14 cellular contexts compared by ENCODE assay signal in the genomic region with DNA sequence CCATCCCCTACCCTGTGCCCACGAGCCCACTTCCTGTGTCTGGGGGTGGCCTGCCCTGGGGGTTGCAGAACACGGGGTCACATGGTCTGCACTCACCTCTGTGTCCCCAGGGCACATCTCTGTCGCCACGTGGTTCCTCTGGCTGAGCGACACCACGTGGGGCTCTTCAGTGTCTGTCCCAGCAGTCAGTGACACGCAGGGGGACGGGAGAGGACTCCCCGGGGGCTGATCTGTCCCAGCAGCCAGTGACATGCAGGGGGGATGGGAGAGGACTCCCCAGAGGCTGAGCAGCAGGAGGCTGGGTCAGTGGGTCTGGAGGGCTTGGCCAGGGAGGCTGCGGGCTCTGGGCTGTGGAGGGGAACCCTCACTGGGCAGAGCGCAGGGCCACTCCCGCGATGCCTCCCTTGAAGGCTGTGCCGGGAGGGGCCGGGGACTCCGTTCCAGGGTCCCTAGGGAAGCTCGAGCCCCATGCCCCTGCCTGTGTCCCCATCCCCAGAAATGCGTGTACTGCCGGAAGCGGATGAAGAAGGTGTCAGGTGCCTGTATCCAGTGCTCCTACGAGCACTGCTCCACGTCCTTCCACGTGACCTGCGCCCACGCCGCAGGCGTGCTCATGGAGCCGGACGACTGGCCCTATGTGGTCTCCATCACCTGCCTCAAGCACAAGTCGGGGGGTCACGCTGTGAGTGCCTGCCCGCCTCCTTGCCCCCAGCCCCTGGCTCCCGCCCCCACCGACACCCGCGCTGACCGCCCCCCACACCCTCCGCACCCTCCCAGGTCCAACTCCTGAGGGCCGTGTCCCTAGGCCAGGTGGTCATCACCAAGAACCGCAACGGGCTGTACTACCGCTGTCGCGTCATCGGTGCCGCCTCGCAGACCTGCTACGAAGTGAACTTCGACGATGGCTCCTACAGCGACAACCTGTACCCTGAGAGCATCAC.
DNase-seq lines count a peak whose midpoint lies in the region; ATAC-seq and TF ChIP-seq lines count a peak whose summit lies in the region.
"Had no signal": no experiment of that assay in that cellular context is flagged by ENCODE, and none has a peak within 500 bp of the region (broad histone marks: within the 10 kb centered on the region; RNA-seq: fewer than 3 reads in every experiment).

No MANE protein-coding gene starts in this region.

- H3K4me3 Mint-ChIP-seq in T-helper 2 cell treated with Interferon-gamma antibody and Interleukin-4, amounts not matched to agents 5 μg/mL and 100 μg/mL, for 36 hours = no peak overlapping the region

- no peak for TF ChIP-seq POLR2A in heart left ventricle (IDR thresholded peaks at IDR 0.05)
- no peak for TF ChIP-seq POLR2A in spleen (IDR thresholded peaks at IDR 0.05)

- H3K27ac ChIP-seq in OCI-LY7 (ENCODE audit: low read depth, low read length, poor library complexity, severe bottlenecking) (no peak overlapping the region), heart left ventricle (no peak overlapping the region), spleen (peak overlapping the region in 4 of 8 donors; percentile 13 to 55 (median 32))
- H3K27ac ChIP-seq: KMS-11, upper lobe of right lung had no signal

- H3K36me3 ChIP-seq in OCI-LY7 (ENCODE audit: insufficient read depth, low read length) (peaks cover 4% of the 10 kb centered on the region; the same call in 1 of the 2 replicates), heart left ventricle (peaks cover 0 to 82% (median 65%) of the 10 kb centered on the region in 9 donors), spleen (peaks cover 4 to 100% (median 86%) of the 10 kb centered on the region in 6 donors)

- H3K9me3 ChIP-seq in OCI-LY7 (ENCODE audit: low read length) = no peaks in the 10 kb centered on the region
- H3K9me3 ChIP-seq in heart left ventricle = no peaks in the 10 kb centered on the region
- no peaks in the 10 kb centered on the region for H3K9me3 ChIP-seq in spleen
- H3K9me3 ChIP-seq: adrenal gland, upper lobe of right lung had no signal

- H4K20me1 ChIP-seq in OCI-LY7 (ENCODE audit: insufficient read depth, low read length) = no peaks in the 10 kb centered on the region

- H3K4me3 ChIP-seq in OCI-LY7 (ENCODE audit: low read depth, low read length, poor library complexity, severe bottlenecking) = no peak overlapping the region
- H3K4me3 ChIP-seq in heart left ventricle = no peak overlapping the region
- H3K4me3 ChIP-seq in spleen = no peak overlapping the region
- H3K4me3 ChIP-seq: adrenal gland, upper lobe of right lung had no signal

- no peaks in the 10 kb centered on the region for H3K27me3 ChIP-seq in heart left ventricle
- H3K27me3 ChIP-seq in spleen (replicated peaks in 1 of 7) = no peaks in the 10 kb centered on the region
- H3K27me3 ChIP-seq: adrenal gland, upper lobe of right lung had no signal

- H3K27ac Mint-ChIP-seq in T-helper 2 cell treated with Interferon-gamma antibody and Interleukin-4, amounts not matched to agents 5 μg/mL and 100 μg/mL, for 36 hours = peak overlapping the region; percentile 26

- ATAC-seq in heart left ventricle = peak in 2 of 4 donors; percentile 29 to 34
- ATAC-seq in HG03159 (IDR thresholded peaks at IDR 0.05; ENCODE audit: unreplicated experiment) = no peak
- no peak for ATAC-seq in HG02678 (IDR thresholded peaks at IDR 0.05; ENCODE audit: unreplicated experiment)
- ATAC-seq: upper lobe of right lung had no signal

- H3K4me1 ChIP-seq in OCI-LY7 (ENCODE audit: insufficient read depth, low read length, poor library complexity, severe bottlenecking) (peaks cover 10% of the 10 kb centered on the region), heart left ventricle (peaks cover 0 to 33% (median 9%) of the 10 kb centered on the region in 12 donors), spleen (peaks cover 15 to 53% (median 42%) of the 10 kb centered on the region in 6 donors)
- H3K4me1 ChIP-seq: adrenal gland, upper lobe of right lung had no signal

- H3K4me1 Mint-ChIP-seq in T-helper 2 cell treated with Interferon-gamma antibody and Interleukin-4, amounts not matched to agents 5 μg/mL and 100 μg/mL, for 36 hours (ENCODE audit: low read depth) = peaks cover 17% of the 10 kb centered on the region

- peaks cover 25% of the 10 kb centered on the region for H3K36me3 Mint-ChIP-seq in T-helper 2 cell treated with Interferon-gamma antibody and Interleukin-4, amounts not matched to agents 5 μg/mL and 100 μg/mL, for 36 hours (ENCODE audit: low read depth)

- H3K9me2 ChIP-seq in OCI-LY7 (ENCODE audit: insufficient read depth, low read length) = no peaks in the 10 kb centered on the region

- no peak for DNase-seq in T-helper 2 cell treated with Interferon-gamma antibody and Interleukin-4, amounts not matched to agents 5 μg/mL and 100 μg/mL, for 36 hours (ENCODE audit: low spot score)
- DNase-seq in T-helper 2 cell (no peak), OCI-LY7 (ENCODE audit: low spot score) (peak; percentile 26), heart left ventricle (peak in 3 of 5 donors; percentile 25 to 48 (median 43)), spleen (peak; percentile 86), GDM1 (lab: John Stamatoyannopoulos, UW) (no peak)
- DNase-seq: 8988T; activated CD8-positive, alpha-beta memory T cell treated with anti-CD3 and anti-CD28 coated beads, Interleukin-2, amount 50 U/mL, for 48 hours; adrenal gland; NCI-H1694; upper lobe of right lung had no signal

- no peak for TF ChIP-seq CTCF in OCI-LY7 (conservative IDR thresholded peaks at IDR 0.05; ENCODE audit: low read length)
- no peak for TF ChIP-seq CTCF in heart left ventricle (IDR thresholded peaks at IDR 0.05)
- no peak for TF ChIP-seq CTCF in spleen (IDR thresholded peaks at IDR 0.05 in 8 of 11, conservative IDR thresholded peaks at IDR 0.05 in 3 of 11)

- no peaks in the 10 kb centered on the region for H3K9me3 Mint-ChIP-seq in T-helper 2 cell treated with Interferon-gamma antibody and Interleukin-4, amounts not matched to agents 5 μg/mL and 100 μg/mL, for 36 hours

- intact Hi-C loops in OCI-LY7 (cut with micrococcal nuclease; ENCODE audit: unreplicated experiment) = no loop called here
- intact Hi-C loops in heart left ventricle (cut with DNase I) = loop anchor here in 2 of 10 donors (5.0 kb wide), 1 partner anchor 91 kb away; no protein-coding TSS in a partner anchor
- intact Hi-C loops in spleen (cut with DNase I; ENCODE audit: low total_unique reads) = no loop called here

- BruUV-seq in OCI-LY7 (replicated peaks; lab: Mats Ljungman, UMichigan) = no TSS peak

- no peak overlapping the region for H3K4me2 ChIP-seq in OCI-LY7 (ENCODE audit: low read length)
- H3K4me2 ChIP-seq: KMS-11 had no signal

- H2AFZ ChIP-seq in OCI-LY7 (ENCODE audit: low read length) = no peak overlapping the region

- POLR2A ChIA-PET in OCI-LY7 (lab: Charles Lee) = interaction anchor here (0.6 kb wide), 2 partner anchors 607 to 1746 kb away, joined by 3 read pairs; no protein-coding TSS in a partner anchor

- CTCF ChIA-PET in OCI-LY7 (lab: Charles Lee; ENCODE audit: unreplicated experiment) = no interaction called here

- no peaks in the 10 kb centered on the region for H3K79me2 ChIP-seq in OCI-LY7 (ENCODE audit: insufficient read depth, low read depth, low read length)

- peaks cover 4% of the 10 kb centered on the region for H3K27me3 Mint-ChIP-seq in T-helper 2 cell treated with Interferon-gamma antibody and Interleukin-4, amounts not matched to agents 5 μg/mL and 100 μg/mL, for 36 hours (ENCODE audit: low read depth)

- WGBS in heart left ventricle, 4 donors = 82 to 91% (median 90%) methylated on average over 31 to 51 of the region's 51 CpGs
- 86 to 91% (median 87%) methylated on average over 36 to 51 of the region's 51 CpGs for WGBS in spleen, 5 donors

Comparison
In these comparisons a context has a peak if more than half of its experiments do, and no peak if none do; other contexts are left out.
1. DNase-seq: peak in OCI-LY7 (single experiment), heart left ventricle (3 of 5) and spleen (single experiment); none in T-helper 2 cell treated with Interferon-gamma antibody and Interleukin-4, amounts not matched to agents 5 μg/mL and 100 μg/mL, for 36 hours (single experiment), T-helper 2 cell (0 of 5) and GDM1 (single experiment).